In genomic region chr16:89084814-89085612, GRCh38 we compare ENCODE assay signal across 25 cellular contexts. TPM values are rescaled to one million over a fixed set of nuclear protein-coding genes. Genes with fewer than 3 reads are reported as not detected.
DNase-seq lines count a peak whose midpoint lies in the region; ATAC-seq lines count a peak whose summit lies in the region.
"Had no signal": no experiment of that assay in that cellular context is flagged by ENCODE, and none has a peak within 500 bp of the region (broad histone marks: within the 10 kb centered on the region; RNA-seq: fewer than 3 reads in every experiment).

No MANE protein-coding gene starts in this region.

- DNase-seq in SKM-1 treated with dmso at 0.1 percent for 144 hours (lab: John Stamatoyannopoulos, UW; ENCODE audit: unreplicated experiment): peak; percentile 51
- no peak for DNase-seq in SKM-1 (lab: John Stamatoyannopoulos, UW; ENCODE audit: unreplicated experiment)
- DNase-seq in LoVo (ENCODE audit: low spot score): peak; percentile 30
- DNase-seq in activated CD4-positive, alpha-beta T cell treated with anti-CD3 and anti-CD28 coated beads for 4 hours: no peak
- DNase-seq in NCI-H345 treated with DMSO at 0.1 percent for 48 hours (lab: John Stamatoyannopoulos, UW; ENCODE audit: unreplicated experiment): no peak
- DNase-seq: activated effector memory CD4-positive, alpha-beta T cell treated with Interleukin-2 at 50 U/mL for 16 hours; activated naive CD8-positive, alpha-beta T cell treated with anti-CD3 and anti-CD28 coated beads, Interleukin-2, amount 10 ng/mL, durations not matched to agents 7 days and 5 days; activated T-cell treated with anti-CD3 and anti-CD28 coated beads for 4 hours; AML-193; central memory CD4-positive, alpha-beta T cell; DND-41; esophagus squamous epithelium; foreskin melanocyte; kidney glomerular epithelial cell; NCI-H1092; NCI-H187 treated with DMSO at 0.1 percent for 48 hours had no signal

- H3K4me3 ChIP-seq in duodenal mucosa (ENCODE audit: low read depth in 1 of 2, low read length in 2 of 2) (peak overlapping the region; percentile 29 to 32), skeletal muscle satellite cell (ENCODE audit: low read length) (peak overlapping the region; percentile 29)
- H3K4me3 ChIP-seq: esophagus squamous epithelium, lung, neural progenitor cell, prostate gland, SJSA1, tibial nerve had no signal

- peaks cover 5 to 8% of the 10 kb centered on the region in 2 donors for H3K4me1 ChIP-seq in duodenal mucosa (ENCODE audit: control insufficient read depth in 1 of 2, insufficient read depth in 2 of 2, low read length in 2 of 2)
- H3K4me1 ChIP-seq in skeletal muscle satellite cell (ENCODE audit: control insufficient read depth, insufficient read depth, low read length): peaks cover 10% of the 10 kb centered on the region
- H3K4me1 ChIP-seq: esophagus squamous epithelium, neural progenitor cell, prostate gland, SJSA1, tibial nerve had no signal

- H3K9ac ChIP-seq in duodenal mucosa (ENCODE audit: low read depth in 1 of 2, low read length in 2 of 2) (peak overlapping the region in 1 of 2 donors; percentile 19), skeletal muscle satellite cell (ENCODE audit: low read depth, low read length) (no peak overlapping the region)
- H3K9ac ChIP-seq: neural progenitor cell had no signal

- peak overlapping the region; percentile 22 for H3K4me2 ChIP-seq in skeletal muscle satellite cell (ENCODE audit: low read length)
- H3K4me2 ChIP-seq: neural progenitor cell had no signal

- no peak for ATAC-seq in GM18907 (IDR thresholded peaks at IDR 0.05; ENCODE audit: unreplicated experiment)

- H3K27ac ChIP-seq in duodenal mucosa (ENCODE audit: low read depth, low read length): no peak overlapping the region
- H3K27ac ChIP-seq: esophagus squamous epithelium, HL-60, neural progenitor cell, prostate gland, SJSA1, tibial nerve had no signal

- no peaks in the 10 kb centered on the region for H3K9me3 ChIP-seq in duodenal mucosa (ENCODE audit: control insufficient read depth in 1 of 2, low read length in 2 of 2)
- H3K9me3 ChIP-seq in skeletal muscle satellite cell (replicated peaks; ENCODE audit: low read length): no peaks in the 10 kb centered on the region
- H3K9me3 ChIP-seq: esophagus squamous epithelium, prostate gland, SJSA1, tibial nerve had no signal

- H3K36me3 ChIP-seq in duodenal mucosa (ENCODE audit: control insufficient read depth in 1 of 2, insufficient read depth in 2 of 2, low read length in 2 of 2) (no peaks in the 10 kb centered on the region), skeletal muscle satellite cell (ENCODE audit: insufficient read depth, low read length) (no peaks in the 10 kb centered on the region)
- H3K36me3 ChIP-seq: esophagus squamous epithelium, neural progenitor cell, prostate gland, SJSA1, tibial nerve had no signal

- H3K27me3 ChIP-seq in duodenal mucosa (ENCODE audit: control insufficient read depth in 1 of 2, insufficient read depth in 2 of 2, low read length in 2 of 2) (peaks cover 6 to 19% of the 10 kb centered on the region in 2 donors), skeletal muscle satellite cell (ENCODE audit: control insufficient read depth, insufficient read depth, low read length) (peaks cover 67% of the 10 kb centered on the region)

RNA-seq across cellular contexts. Expression of gene ACSF3, which starts 8.6 kb away (rescaled TPM):
- total RNA-seq in skeletal muscle satellite cell (2012; rRNA removed): 15.5 and 18.1 TPM in 2 replicates

Comparison
In these comparisons a context has a peak if more than half of its experiments do, and no peak if none do; other contexts are left out.
1. DNase-seq: peak in SKM-1 treated with dmso at 0.1 percent for 144 hours (single experiment) and LoVo (single experiment); none in SKM-1 (single experiment), activated CD4-positive, alpha-beta T cell treated with anti-CD3 and anti-CD28 coated beads for 4 hours (0 of 2) and NCI-H345 treated with DMSO at 0.1 percent for 48 hours (single experiment).